ENCODE assay signal across 8 cellular contexts in genomic region chr7:10973061-10973941, GRCh38. TPM values are rescaled to one million over a fixed set of nuclear protein-coding genes. Genes with fewer than 3 reads are reported as not detected.
DNase-seq lines count a peak whose midpoint lies in the region; ATAC-seq and TF ChIP-seq lines count a peak whose summit lies in the region.

PHF14 (plus strand) TSS chr7:10973872; CDS start chr7:10974324, 452 bp downstream.

- no peaks in the 10 kb centered on the region for H3K27me3 Mint-ChIP-seq in dendritic cell treated with granulocyte-macrophage colony-stimulating factor and Interleukin-4, amounts not matched to agents 40 ng/mL and 50 ng/mL, for 4 days

- DNase-seq in NCI-H774 (lab: John Stamatoyannopoulos, UW) (peak; percentile 97), left lung (peak; percentile 97 to 98)
- DNase-seq in activated CD4-positive, alpha-beta T cell treated with anti-CD3 and anti-CD28 coated beads, Interleukin-2, amount 50 U/mL, for 4 hours, result peak; percentile 94
- peak; percentile 88 to 91 for DNase-seq in stimulated activated CD4-positive, alpha-beta T cell treated with anti-CD3 and anti-CD28 coated beads, Interleukin-2, amount 100 ng/mL, for 48 hours

- TF ChIP-seq CTCF in C4-2B (conservative IDR thresholded peaks at IDR 0.05) (no peak), left lung (IDR thresholded peaks at IDR 0.05) (no peak)

- H3K27me3 ChIP-seq in left lung, result no peaks in the 10 kb centered on the region

- peak within 1 kb of the TSS; percentile 93 for H3K27ac ChIP-seq in C4-2B
- H3K27ac ChIP-seq in left lung, result peak within 1 kb of the TSS; percentile 77 to 82

- no peaks in the 10 kb centered on the region for H3K9me3 Mint-ChIP-seq in dendritic cell treated with granulocyte-macrophage colony-stimulating factor and Interleukin-4, amounts not matched to agents 40 ng/mL and 50 ng/mL, for 4 days

- peak within 1 kb of the TSS; percentile 62 to 70 for H3K4me3 ChIP-seq in left lung

- no peaks in the 10 kb centered on the region for H3K9me3 ChIP-seq in left lung

- peak within 1 kb of the TSS; percentile 85 for H3K4me3 Mint-ChIP-seq in dendritic cell treated with granulocyte-macrophage colony-stimulating factor and Interleukin-4, amounts not matched to agents 40 ng/mL and 50 ng/mL, for 4 days

- intact Hi-C loops in dendritic cell treated with granulocyte-macrophage colony-stimulating factor and Interleukin-4, amounts not matched to agents 40 ng/mL and 50 ng/mL, for 4 days (cut with micrococcal nuclease), result loop anchor here (1.0 kb wide), 1 partner anchor 33 kb away; a partner anchor contains a TSS
- intact Hi-C loops in left lung (cut with DNase I), result no loop called here

- peak within 1 kb of the TSS; percentile 85 for H3K27ac Mint-ChIP-seq in dendritic cell treated with granulocyte-macrophage colony-stimulating factor and Interleukin-4, amounts not matched to agents 40 ng/mL and 50 ng/mL, for 4 days

- peaks cover 15% of the 10 kb centered on the region for H3K36me3 Mint-ChIP-seq in dendritic cell treated with granulocyte-macrophage colony-stimulating factor and Interleukin-4, amounts not matched to agents 40 ng/mL and 50 ng/mL, for 4 days (ENCODE audit: low read depth)

- H3K36me3 ChIP-seq in left lung, result no peaks in the 10 kb centered on the region

- ATAC-seq in GM19395 (IDR thresholded peaks at IDR 0.05; ENCODE audit: unreplicated experiment), result peak; percentile 95
- peak; percentile 95 for ATAC-seq in HG03565 (IDR thresholded peaks at IDR 0.05; ENCODE audit: unreplicated experiment)
- peak; percentile 99 for ATAC-seq in left lung

- peaks cover 9% of the 10 kb centered on the region for H3K4me1 Mint-ChIP-seq in dendritic cell treated with granulocyte-macrophage colony-stimulating factor and Interleukin-4, amounts not matched to agents 40 ng/mL and 50 ng/mL, for 4 days (ENCODE audit: low read depth)

- peaks cover 7 to 8% of the 10 kb centered on the region in 2 donors for H3K4me1 ChIP-seq in left lung

RNA-seq across cellular contexts. Expression of gene PHF14, which starts in this region (rescaled TPM):
- total RNA-seq in left lung, result 10 to 100 TPM; 27.5 to 30.2 TPM

Comparison
In these comparisons a context has a peak if more than half of its experiments do, and no peak if none do; other contexts are left out.
1. Peak in every context shown above with its lines: DNase-seq, ATAC-seq, H3K4me3 ChIP-seq and H3K27ac ChIP-seq.